In the genomic region with DNA sequence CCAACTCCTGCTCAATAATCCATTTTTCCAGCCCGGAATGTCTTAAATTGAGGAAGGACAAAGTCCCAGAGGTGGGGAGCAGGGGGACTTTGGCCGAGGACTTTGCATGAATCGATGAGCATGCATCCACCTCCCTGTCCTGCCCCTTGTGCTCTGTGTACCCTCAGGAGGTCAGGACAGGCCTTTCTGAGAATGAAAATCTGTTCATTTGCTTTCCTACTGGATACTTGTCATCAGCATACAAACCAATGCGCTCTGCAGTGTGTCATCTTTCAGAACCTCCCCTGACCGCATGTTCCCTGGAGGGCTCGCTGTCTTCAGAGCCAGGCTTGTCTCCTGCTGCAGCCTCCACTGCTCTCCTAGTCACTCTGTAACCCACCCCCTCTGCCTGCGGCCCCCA, we compare ENCODE assay signal across 2 cellular contexts.
TF ChIP-seq lines count a peak whose summit lies in the region.
"Not testable (repeated sequence)": the region's sequence is repeated elsewhere in the genome, so short reads cannot be mapped to it uniquely, and the experiment has no call there.

No MANE protein-coding gene starts in this region.

TF ChIP-seq in HepG2, 621 proteins besides CTCF, POLR2A, EP300 and RAD21 (continues in another document):
- TF ChIP-seq CREM (IDR thresholded peaks at IDR 0.05) (peak; percentile 46; the same call in 1 of the 2 replicates), ZNF546 (CRISPR knock-in tag; conservative IDR thresholded peaks at IDR 0.05) (0 out of 2 replicates have a peak, but pooled peaks have one; percentile 21), BORCS8-MEF2B (CRISPR knock-in tag; IDR thresholded peaks at IDR 0.05) (peak; percentile 73; the same call in 1 of the 2 replicates), ZNF441 (CRISPR knock-in tag; IDR thresholded peaks at IDR 0.05; ENCODE audit: borderline replicate concordance) (peak; percentile 68; the same call in 1 of the 2 replicates), FOXA3 (CRISPR knock-in tag; IDR thresholded peaks at IDR 0.05) (peak; percentile 40; the same call in 1 of the 2 replicates), GATAD2A (CRISPR knock-in tag; IDR thresholded peaks at IDR 0.05) (peak; percentile 66), NONO (CRISPR knock-in tag; conservative IDR thresholded peaks at IDR 0.05) (peak; percentile 81), AKAP8 (CRISPR knock-in tag; IDR thresholded peaks at IDR 0.05) (0 out of 2 replicates have a peak, but pooled peaks have one; percentile 47), SRY (CRISPR knock-in tag; IDR thresholded peaks at IDR 0.05) (peak; percentile 73; the same call in 1 of the 2 replicates), ZSCAN31 (CRISPR knock-in tag; IDR thresholded peaks at IDR 0.05; ENCODE audit: low read depth) (peak; percentile 38; the same call in 1 of the 2 replicates), ZNF263 (CRISPR knock-in tag; IDR thresholded peaks at IDR 0.05) (peak; percentile 78), ZFP36L1 (CRISPR knock-in tag; IDR thresholded peaks at IDR 0.05) (0 out of 2 replicates have a peak, but pooled peaks have one; percentile 72), SOX5 (CRISPR knock-in tag; IDR thresholded peaks at IDR 0.05; ENCODE audit: borderline replicate concordance) (peak; percentile 53; the same call in 1 of the 2 replicates), DPF2 (CRISPR knock-in tag; IDR thresholded peaks at IDR 0.05; ENCODE audit: borderline replicate concordance, low read depth) (peak; percentile 74; the same call in 1 of the 2 replicates), ZMYM4 (CRISPR knock-in tag; IDR thresholded peaks at IDR 0.05) (peak; percentile 97)
- TF ChIP-seq CREM (CRISPR knock-in tag; IDR thresholded peaks at IDR 0.05); NONO (IDR thresholded peaks at IDR 0.05): not testable (repeated sequence)
- TF ChIP-seq, protein P1, sequence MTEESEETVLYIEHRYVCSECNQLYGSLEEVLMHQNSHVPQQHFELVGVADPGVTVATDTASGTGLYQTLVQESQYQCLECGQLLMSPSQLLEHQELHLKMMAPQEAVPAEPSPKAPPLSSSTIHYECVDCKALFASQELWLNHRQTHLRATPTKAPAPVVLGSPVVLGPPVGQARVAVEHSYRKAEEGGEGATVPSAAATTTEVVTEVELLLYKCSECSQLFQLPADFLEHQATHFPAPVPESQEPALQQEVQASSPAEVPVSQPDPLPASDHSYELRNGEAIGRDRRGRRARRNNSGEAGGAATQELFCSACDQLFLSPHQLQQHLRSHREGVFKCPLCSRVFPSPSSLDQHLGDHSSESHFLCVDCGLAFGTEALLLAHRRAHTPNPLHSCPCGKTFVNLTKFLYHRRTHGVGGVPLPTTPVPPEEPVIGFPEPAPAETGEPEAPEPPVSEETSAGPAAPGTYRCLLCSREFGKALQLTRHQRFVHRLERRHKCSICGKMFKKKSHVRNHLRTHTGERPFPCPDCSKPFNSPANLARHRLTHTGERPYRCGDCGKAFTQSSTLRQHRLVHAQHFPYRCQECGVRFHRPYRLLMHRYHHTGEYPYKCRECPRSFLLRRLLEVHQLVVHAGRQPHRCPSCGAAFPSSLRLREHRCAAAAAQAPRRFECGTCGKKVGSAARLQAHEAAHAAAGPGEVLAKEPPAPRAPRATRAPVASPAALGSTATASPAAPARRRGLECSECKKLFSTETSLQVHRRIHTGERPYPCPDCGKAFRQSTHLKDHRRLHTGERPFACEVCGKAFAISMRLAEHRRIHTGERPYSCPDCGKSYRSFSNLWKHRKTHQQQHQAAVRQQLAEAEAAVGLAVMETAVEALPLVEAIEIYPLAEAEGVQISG (CRISPR knock-in tag; IDR thresholded peaks at IDR 0.05): peak; percentile 60; the same call in 1 of the 2 replicates
- TF ChIP-seq, protein P2, sequence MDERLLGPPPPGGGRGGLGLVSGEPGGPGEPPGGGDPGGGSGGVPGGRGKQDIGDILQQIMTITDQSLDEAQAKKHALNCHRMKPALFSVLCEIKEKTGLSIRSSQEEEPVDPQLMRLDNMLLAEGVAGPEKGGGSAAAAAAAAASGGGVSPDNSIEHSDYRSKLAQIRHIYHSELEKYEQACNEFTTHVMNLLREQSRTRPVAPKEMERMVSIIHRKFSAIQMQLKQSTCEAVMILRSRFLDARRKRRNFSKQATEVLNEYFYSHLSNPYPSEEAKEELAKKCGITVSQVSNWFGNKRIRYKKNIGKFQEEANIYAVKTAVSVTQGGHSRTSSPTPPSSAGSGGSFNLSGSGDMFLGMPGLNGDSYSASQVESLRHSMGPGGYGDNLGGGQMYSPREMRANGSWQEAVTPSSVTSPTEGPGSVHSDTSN (CRISPR knock-in tag; IDR thresholded peaks at IDR 0.05): 0 out of 2 replicates have a peak, but pooled peaks have one; percentile 8
- TF ChIP-seq, protein P3, sequence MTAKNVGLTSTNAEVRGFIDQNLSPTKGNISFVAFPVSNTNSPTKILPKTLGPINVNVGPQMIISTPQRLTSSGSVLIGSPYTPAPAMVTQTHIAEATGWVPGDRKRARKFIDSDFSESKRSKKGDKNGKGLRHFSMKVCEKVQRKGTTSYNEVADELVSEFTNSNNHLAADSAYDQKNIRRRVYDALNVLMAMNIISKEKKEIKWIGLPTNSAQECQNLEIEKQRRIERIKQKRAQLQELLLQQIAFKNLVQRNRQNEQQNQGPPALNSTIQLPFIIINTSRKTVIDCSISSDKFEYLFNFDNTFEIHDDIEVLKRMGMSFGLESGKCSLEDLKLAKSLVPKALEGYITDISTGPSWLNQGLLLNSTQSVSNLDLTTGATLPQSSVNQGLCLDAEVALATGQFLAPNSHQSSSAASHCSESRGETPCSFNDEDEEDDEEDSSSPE (CRISPR knock-in tag; IDR thresholded peaks at IDR 0.05): 0 out of 2 replicates have a peak, but pooled peaks have one; percentile 20
- TF ChIP-seq, protein P4, sequence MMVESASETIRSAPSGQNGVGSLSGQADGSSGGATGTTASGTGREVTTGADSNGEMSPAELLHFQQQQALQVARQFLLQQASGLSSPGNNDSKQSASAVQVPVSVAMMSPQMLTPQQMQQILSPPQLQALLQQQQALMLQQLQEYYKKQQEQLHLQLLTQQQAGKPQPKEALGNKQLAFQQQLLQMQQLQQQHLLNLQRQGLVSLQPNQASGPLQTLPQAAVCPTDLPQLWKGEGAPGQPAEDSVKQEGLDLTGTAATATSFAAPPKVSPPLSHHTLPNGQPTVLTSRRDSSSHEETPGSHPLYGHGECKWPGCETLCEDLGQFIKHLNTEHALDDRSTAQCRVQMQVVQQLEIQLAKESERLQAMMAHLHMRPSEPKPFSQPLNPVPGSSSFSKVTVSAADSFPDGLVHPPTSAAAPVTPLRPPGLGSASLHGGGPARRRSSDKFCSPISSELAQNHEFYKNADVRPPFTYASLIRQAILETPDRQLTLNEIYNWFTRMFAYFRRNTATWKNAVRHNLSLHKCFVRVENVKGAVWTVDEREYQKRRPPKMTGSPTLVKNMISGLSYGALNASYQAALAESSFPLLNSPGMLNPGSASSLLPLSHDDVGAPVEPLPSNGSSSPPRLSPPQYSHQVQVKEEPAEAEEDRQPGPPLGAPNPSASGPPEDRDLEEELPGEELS (CRISPR knock-in tag; IDR thresholded peaks at IDR 0.05): peak; percentile 84

TF ChIP-seq in liver, 16 proteins besides CTCF, POLR2A, EP300 and RAD21:
- peak; percentile 83 for TF ChIP-seq FOXA1 (IDR thresholded peaks at IDR 0.05)
- peak; percentile 99 for TF ChIP-seq HNF4G (IDR thresholded peaks at IDR 0.05)
- peak; percentile 86 for TF ChIP-seq YY1 (IDR thresholded peaks at IDR 0.05)
- TF ChIP-seq TAF1 (conservative IDR thresholded peaks at IDR 0.05): peak; percentile 89
- peak; percentile 76 to 89 for TF ChIP-seq JUND (IDR thresholded peaks at IDR 0.05)
- peak; percentile 63 for TF ChIP-seq NR2F2 (IDR thresholded peaks at IDR 0.05)
- peak; percentile 98 for TF ChIP-seq SP1 (IDR thresholded peaks at IDR 0.05)
- TF ChIP-seq, protein P5, sequence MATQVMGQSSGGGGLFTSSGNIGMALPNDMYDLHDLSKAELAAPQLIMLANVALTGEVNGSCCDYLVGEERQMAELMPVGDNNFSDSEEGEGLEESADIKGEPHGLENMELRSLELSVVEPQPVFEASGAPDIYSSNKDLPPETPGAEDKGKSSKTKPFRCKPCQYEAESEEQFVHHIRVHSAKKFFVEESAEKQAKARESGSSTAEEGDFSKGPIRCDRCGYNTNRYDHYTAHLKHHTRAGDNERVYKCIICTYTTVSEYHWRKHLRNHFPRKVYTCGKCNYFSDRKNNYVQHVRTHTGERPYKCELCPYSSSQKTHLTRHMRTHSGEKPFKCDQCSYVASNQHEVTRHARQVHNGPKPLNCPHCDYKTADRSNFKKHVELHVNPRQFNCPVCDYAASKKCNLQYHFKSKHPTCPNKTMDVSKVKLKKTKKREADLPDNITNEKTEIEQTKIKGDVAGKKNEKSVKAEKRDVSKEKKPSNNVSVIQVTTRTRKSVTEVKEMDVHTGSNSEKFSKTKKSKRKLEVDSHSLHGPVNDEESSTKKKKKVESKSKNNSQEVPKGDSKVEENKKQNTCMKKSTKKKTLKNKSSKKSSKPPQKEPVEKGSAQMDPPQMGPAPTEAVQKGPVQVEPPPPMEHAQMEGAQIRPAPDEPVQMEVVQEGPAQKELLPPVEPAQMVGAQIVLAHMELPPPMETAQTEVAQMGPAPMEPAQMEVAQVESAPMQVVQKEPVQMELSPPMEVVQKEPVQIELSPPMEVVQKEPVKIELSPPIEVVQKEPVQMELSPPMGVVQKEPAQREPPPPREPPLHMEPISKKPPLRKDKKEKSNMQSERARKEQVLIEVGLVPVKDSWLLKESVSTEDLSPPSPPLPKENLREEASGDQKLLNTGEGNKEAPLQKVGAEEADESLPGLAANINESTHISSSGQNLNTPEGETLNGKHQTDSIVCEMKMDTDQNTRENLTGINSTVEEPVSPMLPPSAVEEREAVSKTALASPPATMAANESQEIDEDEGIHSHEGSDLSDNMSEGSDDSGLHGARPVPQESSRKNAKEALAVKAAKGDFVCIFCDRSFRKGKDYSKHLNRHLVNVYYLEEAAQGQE (IDR thresholded peaks at IDR 0.05): peak; percentile 86
- TF ChIP-seq HNF4A (conservative IDR thresholded peaks at IDR 0.05): peak; percentile 98 to 99
- peak in 1 of 2 donors; percentile 12 for TF ChIP-seq GABPA (IDR thresholded peaks at IDR 0.05 in 1 of 2, conservative IDR thresholded peaks at IDR 0.05 in 1 of 2)
- TF ChIP-seq, protein P6, sequence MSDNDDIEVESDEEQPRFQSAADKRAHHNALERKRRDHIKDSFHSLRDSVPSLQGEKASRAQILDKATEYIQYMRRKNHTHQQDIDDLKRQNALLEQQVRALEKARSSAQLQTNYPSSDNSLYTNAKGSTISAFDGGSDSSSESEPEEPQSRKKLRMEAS (IDR thresholded peaks at IDR 0.05): peak; percentile 93
- TF ChIP-seq, protein P7, sequence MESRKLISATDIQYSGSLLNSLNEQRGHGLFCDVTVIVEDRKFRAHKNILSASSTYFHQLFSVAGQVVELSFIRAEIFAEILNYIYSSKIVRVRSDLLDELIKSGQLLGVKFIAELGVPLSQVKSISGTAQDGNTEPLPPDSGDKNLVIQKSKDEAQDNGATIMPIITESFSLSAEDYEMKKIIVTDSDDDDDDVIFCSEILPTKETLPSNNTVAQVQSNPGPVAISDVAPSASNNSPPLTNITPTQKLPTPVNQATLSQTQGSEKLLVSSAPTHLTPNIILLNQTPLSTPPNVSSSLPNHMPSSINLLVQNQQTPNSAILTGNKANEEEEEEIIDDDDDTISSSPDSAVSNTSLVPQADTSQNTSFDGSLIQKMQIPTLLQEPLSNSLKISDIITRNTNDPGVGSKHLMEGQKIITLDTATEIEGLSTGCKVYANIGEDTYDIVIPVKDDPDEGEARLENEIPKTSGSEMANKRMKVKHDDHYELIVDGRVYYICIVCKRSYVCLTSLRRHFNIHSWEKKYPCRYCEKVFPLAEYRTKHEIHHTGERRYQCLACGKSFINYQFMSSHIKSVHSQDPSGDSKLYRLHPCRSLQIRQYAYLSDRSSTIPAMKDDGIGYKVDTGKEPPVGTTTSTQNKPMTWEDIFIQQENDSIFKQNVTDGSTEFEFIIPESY (IDR thresholded peaks at IDR 0.05): peak; percentile 86
- peak; percentile 97 for TF ChIP-seq RXRA (IDR thresholded peaks at IDR 0.05)
- TF ChIP-seq EGR1 (IDR thresholded peaks at IDR 0.05; ENCODE audit: low read depth in 2 of 2): peak; percentile 19 to 85
- TF ChIP-seq FOXA2 (IDR thresholded peaks at IDR 0.05): peak; percentile 49
- TF ChIP-seq, protein P8, sequence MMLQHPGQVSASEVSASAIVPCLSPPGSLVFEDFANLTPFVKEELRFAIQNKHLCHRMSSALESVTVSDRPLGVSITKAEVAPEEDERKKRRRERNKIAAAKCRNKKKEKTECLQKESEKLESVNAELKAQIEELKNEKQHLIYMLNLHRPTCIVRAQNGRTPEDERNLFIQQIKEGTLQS (IDR thresholded peaks at IDR 0.05): peak; percentile 33
